20 cellular contexts compared by ENCODE assay signal in the genomic region with DNA sequence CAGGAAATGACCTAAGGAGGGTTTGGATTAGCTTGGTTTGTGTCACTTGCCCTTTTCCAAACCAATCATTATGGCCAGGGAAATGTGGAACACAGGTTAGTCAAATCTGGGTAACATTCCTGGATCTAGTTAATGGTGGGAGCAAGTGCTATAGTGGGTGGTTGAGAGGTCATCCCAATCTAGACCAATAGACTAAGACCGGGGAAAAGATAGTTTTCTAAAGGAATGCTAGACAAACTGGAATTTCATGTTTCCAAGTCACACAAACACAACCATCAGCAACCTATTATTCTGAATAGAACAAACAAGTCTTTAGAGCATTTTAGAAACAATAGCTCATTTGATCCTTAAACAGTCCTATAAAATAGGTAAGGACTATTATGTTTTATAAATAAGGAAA.
"Had no signal": no experiment of that assay in that cellular context is flagged by ENCODE, and none has a peak within 500 bp of the region (broad histone marks: within the 10 kb centered on the region; RNA-seq: fewer than 3 reads in every experiment).

No MANE protein-coding gene starts in this region.

- H3K36me3 Mint-ChIP-seq: natural killer cell had no signal

- DNase-seq: activated CD4-positive, alpha-beta memory T cell treated with anti-CD3 and anti-CD28 coated beads, Interleukin-2, amount 10 ng/mL, durations not matched to agents 7 days and 5 days; activated CD4-positive, alpha-beta T cell treated with anti-CD3 and anti-CD28 coated beads, Interleukin-2, amount 10 ng/mL, durations not matched to agents 24 days and 14 days; activated gamma-delta T cell treated with Interleukin-2 at 50 U/mL for 16 hours; central memory CD4-positive, alpha-beta T cell; dermis blood vessel endothelial cell; effector CD8-positive, alpha-beta T cell; foreskin melanocyte; immature natural killer cell; lower lobe of right lung; natural killer cell; retina; stimulated activated CD4-positive, alpha-beta T cell treated with anti-CD3 and anti-CD28 coated beads, Interleukin-2, amount 100 ng/mL, for 48 hours; stimulated activated CD8-positive, alpha-beta memory T cell treated with anti-CD3 and anti-CD28 coated beads, Interleukin-4, amount 100 ng/mL, for 48 hours; stimulated activated naive CD4-positive, alpha-beta T cell; thyroid gland had no signal

- H3K4me3 Mint-ChIP-seq: activated CD4-positive, alpha-beta memory T cell treated with anti-CD3 and anti-CD28 coated beads, Interleukin-2, amount 10 ng/mL, durations not matched to agents 7 days and 5 days; activated CD4-positive, alpha-beta T cell treated with anti-CD3 and anti-CD28 coated beads, Interleukin-2, amount 10 ng/mL, durations not matched to agents 24 days and 14 days; activated T-helper 1 cell treated with anti-CD3 and anti-CD28 coated beads, Interleukin-12 subunit alpha, Interleukin-12 subunit beta, Interleukin-2, Interleukin-4 antibody, amounts not matched to agents 30 ng/mL and 10 ng/mL and 1 ng/mL, durations not matched to agents 14 hours and 24 hours and 36 hours; immature natural killer cell; natural killer cell had no signal

- H3K36me3 ChIP-seq: lower lobe of right lung, thyroid gland had no signal

- H3K27ac ChIP-seq: hepatocyte, lower lobe of right lung, thyroid gland had no signal

- H3K27me3 Mint-ChIP-seq: progenitor cell of endocrine pancreas had no signal

- H3K27ac Mint-ChIP-seq: activated CD4-positive, alpha-beta memory T cell treated with anti-CD3 and anti-CD28 coated beads, Interleukin-2, amount 10 ng/mL, durations not matched to agents 7 days and 5 days; activated CD4-positive, alpha-beta T cell treated with anti-CD3 and anti-CD28 coated beads, Interleukin-2, amount 10 ng/mL, durations not matched to agents 24 days and 14 days; activated naive CD4-positive, alpha-beta T cell treated with anti-CD3 and anti-CD28 coated beads, Interleukin-2, amount 50 U/mL, for 72 hours; activated T-helper 1 cell treated with anti-CD3 and anti-CD28 coated beads, Interleukin-12 subunit alpha, Interleukin-12 subunit beta, Interleukin-2, Interleukin-4 antibody, amounts not matched to agents 30 ng/mL and 10 ng/mL and 1 ng/mL, durations not matched to agents 14 hours and 24 hours and 36 hours; immature natural killer cell; natural killer cell; progenitor cell of endocrine pancreas had no signal

- H3K9me3 ChIP-seq: lower lobe of right lung, thyroid gland had no signal

- H3K27me3 ChIP-seq: hepatocyte, thyroid gland had no signal

- ATAC-seq: activated naive CD4-positive, alpha-beta T cell treated with anti-CD3 and anti-CD28 coated beads, Interleukin-2, amount 50 U/mL, for 72 hours; left lobe of liver; lower lobe of right lung; natural killer cell had no signal

- H3K4me3 ChIP-seq: hepatocyte, lower lobe of right lung, thyroid gland had no signal

- H3K9me3 Mint-ChIP-seq: activated CD4-positive, alpha-beta memory T cell treated with anti-CD3 and anti-CD28 coated beads, Interleukin-2, amount 10 ng/mL, durations not matched to agents 7 days and 5 days; activated T-helper 1 cell treated with anti-CD3 and anti-CD28 coated beads, Interleukin-12 subunit alpha, Interleukin-12 subunit beta, Interleukin-2, Interleukin-4 antibody, amounts not matched to agents 30 ng/mL and 10 ng/mL and 1 ng/mL, durations not matched to agents 14 hours and 24 hours and 36 hours; natural killer cell had no signal
